Comparison of ENCODE assay signal across 9 cellular contexts in genomic region chr4:72715299-72715698, GRCh38.
"Had no signal": no experiment of that assay in that cellular context is flagged by ENCODE, and none has a peak within 500 bp of the region (broad histone marks: within the 10 kb centered on the region; RNA-seq: fewer than 3 reads in every experiment).

No MANE protein-coding gene starts in this region.

- H3K27ac ChIP-seq: GM23248, HL-60, KMS-11 had no signal

- H3K9me3 ChIP-seq: HAP-1 had no signal

- DNase-seq: GM23248, H7, HFFc6, IMR-90, KBM-7 had no signal

- H3K36me3 ChIP-seq: HAP-1 had no signal

- H3K4me3 ChIP-seq: GM23248, HAP-1 had no signal

- H2AFZ ChIP-seq: GM23248 had no signal

- H3K9ac ChIP-seq: GM23248, KMS-11 had no signal

- H3K4me2 ChIP-seq: KMS-11 had no signal

- FAIRE-seq: HTR-8/SVneo had no signal

- H3K4me1 ChIP-seq: HAP-1 had no signal
